ENCODE assay signal across 10 cellular contexts in genomic region chr17:59623151-59623550, GRCh38. TPM values are rescaled to one million over a fixed set of nuclear protein-coding genes. Genes with fewer than 3 reads are reported as not detected.
DNase-seq lines count a peak whose midpoint lies in the region; ATAC-seq, FAIRE-seq and TF ChIP-seq lines count a peak whose summit lies in the region.
"Had no signal": no experiment of that assay in that cellular context is flagged by ENCODE, and none has a peak within 500 bp of the region (broad histone marks: within the 10 kb centered on the region; RNA-seq: fewer than 3 reads in every experiment).

No MANE protein-coding gene starts in this region.

- in situ Hi-C loops in HepG2 (cut with HindIII; ENCODE audit: extremely low pct_ligation_motif_present, low pct_unique_long_range_greater_than_20kb), result no loop called here
- in situ Hi-C loops in G401 (cut with HindIII; ENCODE audit: low sequenced_read_pairs), result no loop called here

- H3K4me2 ChIP-seq in HepG2 (ENCODE audit: low read depth, low read length), result peak overlapping the region; percentile 86
- H3K4me2 ChIP-seq in mesenchymal stem cell (ENCODE audit: low read length, poor library complexity, severe bottlenecking), result peak overlapping the region; percentile 63

- FAIRE-seq in HepG2 (lab: Jason Lieb, UNC), result no peak

- H3K18ac ChIP-seq in mesenchymal stem cell (ENCODE audit: low read depth in 1 of 2, low read length in 2 of 2), result no peak overlapping the region

- no peak overlapping the region for H4K91ac ChIP-seq in mesenchymal stem cell (ENCODE audit: low read length)

- no peak overlapping the region for H4K8ac ChIP-seq in mesenchymal stem cell (ENCODE audit: low read length)

- peaks cover 92% of the 10 kb centered on the region for H3K79me2 ChIP-seq in HepG2 (ENCODE audit: insufficient read depth, low read length)

- H2BK120ac ChIP-seq in mesenchymal stem cell (ENCODE audit: low read depth, low read length), result no peak overlapping the region

- TF ChIP-seq CTCF in HepG2 (CRISPR knock-in tag; IDR thresholded peaks at IDR 0.05) (no peak), right lobe of liver (IDR thresholded peaks at IDR 0.05) (no peak)

- no peaks in the 10 kb centered on the region for H3K79me1 ChIP-seq in mesenchymal stem cell (replicated peaks; ENCODE audit: low read length, poor library complexity, severe bottlenecking)

- no peak for TF ChIP-seq RAD21 in HepG2 (CRISPR knock-in tag; IDR thresholded peaks at IDR 0.05)

- H3K4me3 ChIP-seq in HepG2 (replicated peaks in 1 of 3; ENCODE audit: insufficient read depth in 1 of 3, low read depth in 2 of 3, low read length in 3 of 3) (peak overlapping the region; percentile 6 to 94 (median 25); a peak in 5 of 6 replicates), right lobe of liver (no peak overlapping the region), mesenchymal stem cell (ENCODE audit: insufficient read depth in 1 of 2, low read depth in 1 of 2, low read length in 2 of 2) (peak overlapping the region in 1 of 2 experiments; percentile 97)

- no peaks in the 10 kb centered on the region for H3K9me3 Mint-ChIP-seq in activated naive CD8-positive, alpha-beta T cell treated with anti-CD3 and anti-CD28 coated beads, Interleukin-2, amount 50 U/mL, for 24 hours

- intact Hi-C loops in HepG2 (cut with micrococcal nuclease; ENCODE audit: unreplicated experiment), result no loop called here
- intact Hi-C loops in right lobe of liver (cut with DNase I), result no loop called here

- H2AK5ac ChIP-seq in mesenchymal stem cell (ENCODE audit: low read length, severe bottlenecking), result no peak overlapping the region

- H3K14ac ChIP-seq in mesenchymal stem cell (ENCODE audit: low read length in 2 of 2), result no peak overlapping the region

- H3K23ac ChIP-seq in mesenchymal stem cell (ENCODE audit: low read length in 2 of 2), result no peak overlapping the region

- peaks cover 32% of the 10 kb centered on the region for H3K36me3 Mint-ChIP-seq in activated naive CD8-positive, alpha-beta T cell treated with anti-CD3 and anti-CD28 coated beads, Interleukin-2, amount 50 U/mL, for 24 hours (ENCODE audit: low read depth)

- H3K9me3 ChIP-seq in HepG2 (ENCODE audit: low read length) (no peaks in the 10 kb centered on the region), right lobe of liver (no peaks in the 10 kb centered on the region), mesenchymal stem cell (ENCODE audit: control insufficient read depth, low read length) (no peaks in the 10 kb centered on the region)

- BruUV-seq in HepG2 (replicated peaks; lab: Mats Ljungman, UMichigan), result no TSS peak

- ATAC-seq in HepG2 (no peak), right lobe of liver (no peak)
- ATAC-seq in activated naive CD8-positive, alpha-beta T cell treated with anti-CD3 and anti-CD28 coated beads, Interleukin-2, amount 50 U/mL, for 24 hours, result no peak

- H3K27ac ChIP-seq in HepG2 (ENCODE audit: extremely low read length, insufficient read depth, low read length) (no peak overlapping the region), right lobe of liver (no peak overlapping the region), mesenchymal stem cell (ENCODE audit: low read length, poor library complexity, severe bottlenecking) (no peak overlapping the region)

- CTCF ChIA-PET in HepG2 (lab: Yijun Ruan, JAX; ENCODE audit: low intra/inter-chr PET ratio, low total read pairs), result no interaction called here

- TF ChIP-seq POLR2A in HepG2 (IDR thresholded peaks at IDR 0.05; ENCODE audit: insufficient read depth in 1 of 2, low read depth in 2 of 2, low read length in 2 of 2) (no peak), right lobe of liver (IDR thresholded peaks at IDR 0.05) (no peak)

- H3K4me1 ChIP-seq in HepG2 (ENCODE audit: insufficient read depth, low read length) (peaks cover 59% of the 10 kb centered on the region), right lobe of liver (peaks cover 0 to 65% (median 18%) of the 10 kb centered on the region in 4 donors), mesenchymal stem cell (ENCODE audit: control insufficient read depth, insufficient read depth, low read depth, low read length) (peaks cover 7% of the 10 kb centered on the region)

- peaks cover 73% of the 10 kb centered on the region for H4K20me1 ChIP-seq in HepG2 (ENCODE audit: insufficient read depth, low read length)

- POLR2A ChIA-PET in HepG2 (lab: Yijun Ruan, JAX), result interaction anchor here (1.0 to 1.4 kb wide), 2 partner anchors 11 to 84 kb away, joined by 3 to 5 read pairs; partner anchors contain the start of genes PTRH2 and VMP1

- no peak overlapping the region for H3K27ac Mint-ChIP-seq in activated naive CD8-positive, alpha-beta T cell treated with anti-CD3 and anti-CD28 coated beads, Interleukin-2, amount 50 U/mL, for 24 hours

- H3K36me3 ChIP-seq in HepG2 (replicated peaks in 1 of 2; ENCODE audit: control insufficient read depth in 1 of 2, insufficient read depth in 2 of 2, low read length in 2 of 2), result no peaks in the 10 kb centered on the region; a peak in 1 of 5 replicates
- no peaks in the 10 kb centered on the region for H3K36me3 ChIP-seq in right lobe of liver
- peaks cover 0 to 33% of the 10 kb centered on the region in 2 experiments for H3K36me3 ChIP-seq in mesenchymal stem cell (ENCODE audit: control insufficient read depth in 1 of 2, insufficient read depth in 2 of 2, low read depth in 1 of 2, low read length in 2 of 2)

- H3K9ac ChIP-seq in HepG2 (ENCODE audit: insufficient read depth, low read depth, low read length) (peak overlapping the region; percentile 6; the same call in 1 of the 2 replicates), mesenchymal stem cell (ENCODE audit: low read length) (peak overlapping the region; percentile 100)

- no peaks in the 10 kb centered on the region; a peak in 2 of 5 replicates for H3K27me3 ChIP-seq in HepG2 (ENCODE audit: control insufficient read depth in 1 of 2, insufficient read depth in 2 of 2, low read length in 2 of 2)
- H3K27me3 ChIP-seq in right lobe of liver, result no peaks in the 10 kb centered on the region
- H3K27me3 ChIP-seq in mesenchymal stem cell (ENCODE audit: control insufficient read depth in 1 of 2, insufficient read depth in 1 of 2, low read length in 2 of 2), result no peaks in the 10 kb centered on the region

- H3K4me1 Mint-ChIP-seq in activated naive CD8-positive, alpha-beta T cell treated with anti-CD3 and anti-CD28 coated beads, Interleukin-2, amount 50 U/mL, for 24 hours, result peaks cover 72% of the 10 kb centered on the region

- TF ChIP-seq EP300 in HepG2 (IDR thresholded peaks at IDR 0.05; ENCODE audit: low read depth in 2 of 2, low read length in 2 of 2) (no peak), HepG2 (CRISPR knock-in tag; IDR thresholded peaks at IDR 0.05; ENCODE audit: borderline replicate concordance) (no peak)

- peaks cover 2% of the 10 kb centered on the region for H3K27me3 Mint-ChIP-seq in activated naive CD8-positive, alpha-beta T cell treated with anti-CD3 and anti-CD28 coated beads, Interleukin-2, amount 50 U/mL, for 24 hours

- no peak overlapping the region for H2BK5ac ChIP-seq in mesenchymal stem cell (ENCODE audit: low read depth, low read length, poor library complexity, severe bottlenecking)

- WGBS in HepG2 (ENCODE audit: low lambda C conversion rate), result 82% methylated on average over 2 of the region's 2 CpGs
- 94% methylated on average over 2 of the region's 2 CpGs for WGBS in right lobe of liver (ENCODE audit: insufficient coverage, low coverage, low lambda C conversion rate, missing lambda C conversion rate)
- WGBS in mesenchymal stem cell, result 88% methylated on average over 2 of the region's 2 CpGs

- no peak overlapping the region for H2BK15ac ChIP-seq in mesenchymal stem cell (ENCODE audit: low read depth, poor library complexity, severe bottlenecking)

- DNase-seq in HepG2 (ENCODE audit: low spot score) (no peak), right lobe of liver (no peak), mesenchymal stem cell (no peak), NCI-H526 treated with DMSO at 0.1 percent for 48 hours (lab: John Stamatoyannopoulos, UW) (no peak), G401 (ENCODE audit: low spot score) (no peak), iPS-NIHi11 (ENCODE audit: low spot score) (no peak), DMS53 treated with DMSO at 0.1 percent for 48 hours (lab: John Stamatoyannopoulos, UW; ENCODE audit: unreplicated experiment) (no peak)
- DNase-seq in activated naive CD8-positive, alpha-beta T cell treated with anti-CD3 and anti-CD28 coated beads, Interleukin-2, amount 50 U/mL, for 24 hours, result no peak
- DNase-seq: activated CD8-positive, alpha-beta memory T cell treated with anti-CD3 and anti-CD28 coated beads, Interleukin-2, amount 50 U/mL, for 48 hours; NCI-H1092 had no signal

- H2AFZ ChIP-seq in HepG2 (ENCODE audit: low read length) (no peak overlapping the region), mesenchymal stem cell (ENCODE audit: low read depth, low read length) (no peak overlapping the region)

- H3K4ac ChIP-seq in mesenchymal stem cell (ENCODE audit: low read depth in 1 of 2, low read length in 2 of 2), result no peak overlapping the region

- H3K4me3 Mint-ChIP-seq in activated naive CD8-positive, alpha-beta T cell treated with anti-CD3 and anti-CD28 coated beads, Interleukin-2, amount 50 U/mL, for 24 hours, result peak overlapping the region; percentile 62

- no peak overlapping the region for H2BK12ac ChIP-seq in mesenchymal stem cell (ENCODE audit: low read length in 2 of 2)

RNA-seq across cellular contexts. Expression of gene CLTC, which starts 3.5 kb away (rescaled TPM):
- total RNA-seq in HepG2 (2016; rRNA removed; fragmentation: Illumina TruSeq; extraction: Trizol) (283 and 643 TPM in 2 replicates), right lobe of liver (100 to 1,000 TPM; 120 to 232 (median 142) TPM)
- 19.6 and 21.0 TPM in 2 replicates for total RNA-seq in HepG2 (2016; cell fraction: cytosol; rRNA removed; fragmentation: Illumina TruSeq; extraction: Trizol; ENCODE audit: low read depth)
- 267 and 594 TPM in 2 replicates for total RNA-seq in HepG2 (2016; cell fraction: insoluble cytoplasmic fraction; rRNA removed; fragmentation: Illumina TruSeq; extraction: Trizol)
- total RNA-seq in HepG2 (2016; cell fraction: membrane; rRNA removed; fragmentation: Illumina TruSeq; extraction: Trizol), result 63.1 and 72.1 TPM in 2 replicates
- 282 and 292 TPM in 2 replicates for total RNA-seq in HepG2 (2016; cell fraction: nucleus; rRNA removed; fragmentation: Illumina TruSeq; extraction: Trizol)
- polyA plus RNA-seq in HepG2 (2011; rRNA removed), result 110 and 134 TPM in 2 replicates
- polyA plus RNA-seq in HepG2 (2011; cell fraction: cytosol; rRNA removed), result 125 and 195 TPM in 2 replicates
- 64.1 and 73.6 TPM in 2 replicates for polyA plus RNA-seq in HepG2 (2011; cell fraction: nucleus; rRNA removed)
- 126 and 165 TPM in 2 replicates for polyA plus RNA-seq in HepG2 (2012)
- 9.6 and 11.7 TPM in 2 replicates for polyA plus RNA-seq in HepG2 (2016; cell fraction: cytosol; fragmentation: Illumina TruSeq; extraction: Trizol; ENCODE audit: low read depth)
- polyA plus RNA-seq in HepG2 (2016; cell fraction: insoluble cytoplasmic fraction; fragmentation: Illumina TruSeq; extraction: Trizol; ENCODE audit: low read depth), result 350 and 354 TPM in 2 replicates
- 37.1 and 44.2 TPM in 2 replicates for polyA plus RNA-seq in HepG2 (2016; cell fraction: membrane; fragmentation: Illumina TruSeq; extraction: Trizol; ENCODE audit: low read depth)
- polyA plus RNA-seq in HepG2 (2016; cell fraction: nucleus; fragmentation: Illumina TruSeq; extraction: Trizol; ENCODE audit: insufficient read depth, low read depth), result 217 and 222 TPM in 2 replicates
- 363 and 456 TPM in 2 replicates for polyA minus RNA-seq in HepG2 (2011; rRNA and poly(A)+ RNA removed; ENCODE audit: low replicate concordance)
- polyA minus RNA-seq in HepG2 (2011; cell fraction: cytosol; rRNA and poly(A)+ RNA removed), result 307 and 353 TPM in 2 replicates
- polyA minus RNA-seq in HepG2 (2011; cell fraction: nucleus; rRNA and poly(A)+ RNA removed), result 208 and 274 TPM in 2 replicates
- 198 TPM for polyA plus RNA-seq in mesenchymal stem cell (2013, experiment 1 of 2)
- polyA plus RNA-seq in mesenchymal stem cell (2013, experiment 2 of 2), result 188 TPM
- total RNA-seq in G401 (2014; rRNA removed; shearing (Covaris generic)), result 259 and 403 TPM in 2 replicates

RNA-seq across cellular contexts. Expression of gene DHX40, which starts 57.7 kb away (rescaled TPM):
- total RNA-seq in HepG2 (2016; rRNA removed; fragmentation: Illumina TruSeq; extraction: Trizol), result 37.0 and 62.6 TPM in 2 replicates
- 3.0 and 3.8 TPM in 2 replicates for total RNA-seq in HepG2 (2016; cell fraction: cytosol; rRNA removed; fragmentation: Illumina TruSeq; extraction: Trizol; ENCODE audit: low read depth)
- total RNA-seq in HepG2 (2016; cell fraction: insoluble cytoplasmic fraction; rRNA removed; fragmentation: Illumina TruSeq; extraction: Trizol), result 34.6 and 66.1 TPM in 2 replicates
- total RNA-seq in HepG2 (2016; cell fraction: membrane; rRNA removed; fragmentation: Illumina TruSeq; extraction: Trizol), result 8.0 and 9.8 TPM in 2 replicates
- total RNA-seq in HepG2 (2016; cell fraction: nucleus; rRNA removed; fragmentation: Illumina TruSeq; extraction: Trizol), result 19.3 and 21.1 TPM in 2 replicates
- 16.5 and 22.2 TPM in 2 replicates for polyA plus RNA-seq in HepG2 (2011; rRNA removed)
- polyA plus RNA-seq in HepG2 (2011; cell fraction: cytosol; rRNA removed), result 9.4 and 14.4 TPM in 2 replicates
- 6.9 and 8.2 TPM in 2 replicates for polyA plus RNA-seq in HepG2 (2011; cell fraction: nucleus; rRNA removed)
- polyA plus RNA-seq in HepG2 (2012), result 16.5 and 24.7 TPM in 2 replicates
- 0.87 and 0.92 TPM in 2 replicates for polyA plus RNA-seq in HepG2 (2016; cell fraction: cytosol; fragmentation: Illumina TruSeq; extraction: Trizol; ENCODE audit: low read depth)
- 34.8 and 38.4 TPM in 2 replicates for polyA plus RNA-seq in HepG2 (2016; cell fraction: insoluble cytoplasmic fraction; fragmentation: Illumina TruSeq; extraction: Trizol; ENCODE audit: low read depth)
- 3.0 and 3.4 TPM in 2 replicates for polyA plus RNA-seq in HepG2 (2016; cell fraction: membrane; fragmentation: Illumina TruSeq; extraction: Trizol; ENCODE audit: low read depth)
- polyA plus RNA-seq in HepG2 (2016; cell fraction: nucleus; fragmentation: Illumina TruSeq; extraction: Trizol; ENCODE audit: insufficient read depth, low read depth), result 17.5 and 18.6 TPM in 2 replicates
- 14.9 and 18.7 TPM in 2 replicates for polyA minus RNA-seq in HepG2 (2011; rRNA and poly(A)+ RNA removed; ENCODE audit: low replicate concordance)
- 28.8 and 30.5 TPM in 2 replicates for polyA minus RNA-seq in HepG2 (2011; cell fraction: cytosol; rRNA and poly(A)+ RNA removed)
- 27.0 and 27.4 TPM in 2 replicates for polyA minus RNA-seq in HepG2 (2011; cell fraction: nucleus; rRNA and poly(A)+ RNA removed)
- 10 to 100 TPM in 2 of 6 experiments, 1 to 10 TPM in 4; 7.8 to 12.0 (median 9.4) TPM for total RNA-seq in right lobe of liver
- 17.8 TPM for polyA plus RNA-seq in mesenchymal stem cell (2013, experiment 1 of 2)
- polyA plus RNA-seq in mesenchymal stem cell (2013, experiment 2 of 2), result 18.4 TPM
- total RNA-seq in G401 (2014; rRNA removed; shearing (Covaris generic)), result 66.5 and 90.4 TPM in 2 replicates

Comparison
In these comparisons a context has a peak if more than half of its experiments do, and no peak if none do; other contexts are left out.
1. H3K4me3 ChIP-seq: peak in HepG2 (3 of 3); none in right lobe of liver (0 of 3).